Comparison of ENCODE assay signal across 6 cellular contexts in genomic region chr7:1733908-1734252, GRCh38.
"Had no signal": no experiment of that assay in that cellular context is flagged by ENCODE, and none has a peak within 500 bp of the region (broad histone marks: within the 10 kb centered on the region; RNA-seq: fewer than 3 reads in every experiment).

No MANE protein-coding gene starts in this region.

- H3K9ac ChIP-seq: GM23248 had no signal

- H3K27ac ChIP-seq: GM23248 had no signal

- H3K9me3 ChIP-seq: HAP-1 had no signal

- H3K4me1 ChIP-seq: HAP-1 had no signal

- DNase-seq: GM23248, GOT3, IMR-90, KG1 had no signal

- H3K4me3 ChIP-seq: GM23248, HAP-1, K562 had no signal
